ENCODE assay signal across 8 cellular contexts in the genomic region with DNA sequence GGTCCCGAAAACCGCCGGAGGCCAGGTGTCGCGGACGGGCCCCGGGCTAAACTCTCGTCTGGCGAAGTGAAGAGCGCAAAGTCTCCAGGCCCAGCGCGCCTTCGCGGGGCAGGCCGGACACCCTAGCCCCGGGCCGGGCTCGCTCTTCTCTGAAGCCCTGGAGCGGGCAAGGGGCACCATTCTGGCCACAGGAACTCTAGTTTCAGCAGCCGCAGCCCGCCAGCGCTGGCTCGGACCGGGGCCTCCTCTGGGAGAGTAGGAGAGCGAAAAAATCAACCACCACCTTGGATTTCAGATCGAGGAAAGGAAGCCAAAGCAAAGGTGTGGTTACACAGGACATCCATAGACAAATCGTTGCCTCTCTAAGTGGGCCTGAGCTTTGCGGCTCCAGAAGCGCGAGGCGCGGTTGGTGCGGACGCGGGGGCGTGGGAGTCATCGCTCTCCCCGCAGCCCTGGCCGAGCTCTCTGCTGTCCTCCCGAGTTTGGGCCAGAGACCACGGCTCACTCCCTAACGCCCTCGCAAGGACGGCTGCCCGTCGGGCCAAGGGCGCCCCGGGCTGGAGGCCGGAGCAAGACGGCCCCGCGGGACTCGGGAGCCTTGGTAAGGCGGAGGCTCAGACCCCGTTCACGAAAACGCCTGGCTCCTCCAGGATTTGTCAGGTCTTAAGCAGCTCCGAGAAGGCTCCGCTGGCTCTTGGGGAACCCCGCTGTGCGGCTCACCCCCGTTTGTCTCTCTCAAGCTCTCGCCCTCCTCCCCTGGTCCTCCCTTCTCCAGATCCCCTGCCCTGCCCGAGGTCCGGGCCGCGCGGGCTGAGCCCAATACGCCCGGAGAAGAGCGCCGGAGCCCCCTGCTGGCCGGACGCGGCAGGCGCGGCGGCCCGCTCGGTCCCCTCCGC.
A peak's percentile ranks its signal among the peaks of the same experiment; 100 is the strongest.
DNase-seq lines count a peak whose midpoint lies in the region; TF ChIP-seq lines count a peak whose summit lies in the region.

No MANE protein-coding gene starts in this region.

- no peaks in the 10 kb centered on the region for H3K36me3 ChIP-seq in liver (ENCODE audit: control insufficient read depth in 4 of 4, insufficient read depth in 3 of 4, low read depth in 1 of 4, low read length in 3 of 4)

- intact Hi-C loops in dorsolateral prefrontal cortex (cut with DNase I), result loop anchor here in 1 of 2 donors (10.0 kb wide), 1 partner anchor 809 kb away; no protein-coding TSS in a partner anchor

- H3K36me3 Mint-ChIP-seq in HFFc6 (ENCODE audit: low read depth), result peaks cover 5% of the 10 kb centered on the region

- peaks cover 5% of the 10 kb centered on the region; the same call in 1 of the 2 replicates for H3K9me3 Mint-ChIP-seq in HFFc6

- TF ChIP-seq CTCF in HFFc6 (IDR thresholded peaks at IDR 0.05), result peak; percentile 97
- peak; percentile 54 to 96 (median 86) for TF ChIP-seq CTCF in dorsolateral prefrontal cortex (IDR thresholded peaks at IDR 0.05 in 54 of 56, conservative IDR thresholded peaks at IDR 0.05 in 2 of 56; ENCODE audit: low read depth in 1 of 56, partially characterized antibody in 56 of 56)
- peak; percentile 73 for TF ChIP-seq CTCF in liver (IDR thresholded peaks at IDR 0.05; ENCODE audit: low read depth, low read length, missing input control)

- H3K27ac Mint-ChIP-seq in HFFc6, result peak overlapping the region; percentile 97

- H3K4me3 ChIP-seq in dorsolateral prefrontal cortex (peak overlapping the region; percentile 48 to 84 (median 68)), liver (ENCODE audit: low read depth in 1 of 3, low read length in 3 of 3) (peak overlapping the region; percentile 58 to 77 (median 64))

- WGBS in liver, result 5% methylated on average over 81 of the region's 81 CpGs

- peak; percentile 29 for DNase-seq in NCI-H1694 treated with DMSO at 0.1 percent for 48 hours (lab: John Stamatoyannopoulos, UW)
- DNase-seq in NCI-H1694 (lab: John Stamatoyannopoulos, UW), result no peak
- no peak for DNase-seq in HFFc6
- peak; percentile 29 for DNase-seq in MV-4-11 (lab: John Stamatoyannopoulos, UW)
- DNase-seq in activated CD4-positive, alpha-beta T cell treated with anti-CD3 and anti-CD28 coated beads for 4 hours, result peak; percentile 47 to 50
- peak in 9 of 10 donors; percentile 13 to 80 (median 51) for DNase-seq in dorsolateral prefrontal cortex
- DNase-seq in stimulated activated CD4-positive, alpha-beta T cell treated with anti-CD3 and anti-CD28 coated beads, Interleukin-4, amount 100 ng/mL, for 1 hour, result peak; percentile 62

- H3K27ac ChIP-seq in dorsolateral prefrontal cortex (peak overlapping the region in 29 of 59 donors; percentile 15 to 71 (median 39)), liver (ENCODE audit: low read depth in 1 of 2, low read length in 2 of 2) (no peak overlapping the region)

- TF ChIP-seq RAD21 in liver (IDR thresholded peaks at IDR 0.05), result peak; percentile 68 to 77

- no peak overlapping the region for H3K9ac ChIP-seq in liver (ENCODE audit: low read depth in 1 of 2, low read length in 2 of 2)

- H3K4me1 ChIP-seq in liver (ENCODE audit: control insufficient read depth in 4 of 4, insufficient read depth in 4 of 4, low read length in 3 of 4), result peaks cover 4 to 17% (median 9%) of the 10 kb centered on the region in 4 donors

- H3K27me3 Mint-ChIP-seq in HFFc6 (ENCODE audit: insufficient read depth), result peaks cover 7% of the 10 kb centered on the region

- H3K4me3 Mint-ChIP-seq in HFFc6, result peak overlapping the region; percentile 88

- H3K4me1 Mint-ChIP-seq in HFFc6 (ENCODE audit: low read depth), result peaks cover 75% of the 10 kb centered on the region

- H3K9me3 ChIP-seq in liver (ENCODE audit: control insufficient read depth in 4 of 4, low read length in 3 of 4), result no peaks in the 10 kb centered on the region

- H3K27me3 ChIP-seq in dorsolateral prefrontal cortex (peaks cover 0 to 21% (median 0%) of the 10 kb centered on the region in 45 donors), liver (ENCODE audit: control insufficient read depth in 4 of 4, insufficient read depth in 4 of 4, low read length in 3 of 4) (peaks cover 0 to 20% (median 3%) of the 10 kb centered on the region in 4 donors)

TF ChIP-seq in liver, 16 proteins besides CTCF, POLR2A, EP300 and RAD21:
- peak in 1 of 2 donors; percentile 41 for TF ChIP-seq EGR1 (IDR thresholded peaks at IDR 0.05; ENCODE audit: low read depth in 2 of 2)
- no peak for TF ChIP-seq FOXA2 (IDR thresholded peaks at IDR 0.05)

Comparison
In these comparisons a context has a peak if more than half of its experiments do, and no peak if none do; other contexts are left out.
1. DNase-seq: peak in NCI-H1694 treated with DMSO at 0.1 percent for 48 hours (single experiment), MV-4-11 (single experiment), activated CD4-positive, alpha-beta T cell treated with anti-CD3 and anti-CD28 coated beads for 4 hours (2 of 2), dorsolateral prefrontal cortex (9 of 10) and stimulated activated CD4-positive, alpha-beta T cell treated with anti-CD3 and anti-CD28 coated beads, Interleukin-4, amount 100 ng/mL, for 1 hour (single experiment); none in NCI-H1694 (single experiment) and HFFc6 (single experiment).
2. Peak in every context shown above with its lines, with median percentiles within 50 percentile points of each other: CTCF ChIP-seq.